Comparison of ENCODE assay signal across 8 cellular contexts in the genomic region with DNA sequence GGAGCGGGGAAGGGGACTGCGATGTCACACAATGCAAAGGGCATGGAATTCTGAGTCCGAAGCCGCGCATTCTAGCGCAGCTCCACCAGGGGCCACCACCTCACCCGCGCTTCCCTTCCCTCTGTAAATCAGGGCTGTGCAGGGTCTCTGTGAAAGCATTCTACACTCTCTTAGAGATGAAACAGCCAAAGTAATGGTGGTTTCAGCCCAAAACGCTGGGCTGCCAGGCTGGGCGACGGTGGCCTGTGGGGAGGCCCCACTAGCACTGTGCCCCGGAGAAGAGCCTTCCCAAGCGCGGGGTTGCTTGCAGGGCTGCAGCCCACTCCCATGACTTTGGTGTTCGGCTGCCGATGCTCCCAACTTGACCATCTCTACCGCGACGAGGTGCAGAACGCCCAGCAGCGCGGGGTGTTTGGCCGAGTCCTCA. TPM values are rescaled to one million over a fixed set of nuclear protein-coding genes. Genes with fewer than 3 reads are reported as not detected.
DNase-seq lines count a peak whose midpoint lies in the region; ATAC-seq and TF ChIP-seq lines count a peak whose summit lies in the region.

No MANE protein-coding gene starts in this region.

- H3K27me3 ChIP-seq in mucosa of rectum (ENCODE audit: control insufficient read depth in 2 of 2, insufficient read depth in 2 of 2, low read length in 2 of 2), result no peaks in the 10 kb centered on the region

- DNase-seq in NCI-H345 treated with DMSO at 0.1 percent for 48 hours (lab: John Stamatoyannopoulos, UW; ENCODE audit: unreplicated experiment) (peak; percentile 2), NCI-H345 (lab: John Stamatoyannopoulos, UW) (no peak), NCI-H460 (ENCODE audit: extremely low read depth, low read depth) (peak; percentile 7), choroid plexus epithelial cell (ENCODE audit: low read depth) (peak; percentile 54), SKM-1 (lab: John Stamatoyannopoulos, UW; ENCODE audit: unreplicated experiment) (no peak)
- DNase-seq in stimulated activated CD4-positive, alpha-beta T cell treated with anti-CD3 and anti-CD28 coated beads, Interleukin-4, amount 100 ng/mL, for 1 hour, result no peak

- H3K4me1 ChIP-seq in mucosa of rectum (ENCODE audit: control insufficient read depth in 2 of 2, insufficient read depth in 2 of 2, low read length in 2 of 2), result peaks cover 12 to 33% of the 10 kb centered on the region in 2 donors

- peak; percentile 78 for TF ChIP-seq CTCF in choroid plexus epithelial cell (conservative IDR thresholded peaks at IDR 0.05; ENCODE audit: low read depth, low read length)

- peak overlapping the region; percentile 46 to 56 for H3K27ac ChIP-seq in mucosa of rectum (ENCODE audit: low read depth in 2 of 2, low read length in 2 of 2)

- H3K9me3 ChIP-seq in mucosa of rectum (ENCODE audit: control insufficient read depth in 2 of 2, low read length in 2 of 2), result no peaks in the 10 kb centered on the region

- H3K36me3 ChIP-seq in mucosa of rectum (ENCODE audit: control insufficient read depth in 2 of 2, insufficient read depth in 2 of 2, low read length in 2 of 2), result no peaks in the 10 kb centered on the region

- H3K4me3 ChIP-seq in choroid plexus epithelial cell (ENCODE audit: low read depth, low read length) (no peak overlapping the region), mucosa of rectum (ENCODE audit: low read length in 2 of 2) (peak overlapping the region in 1 of 2 donors; percentile 7)

- H3K9ac ChIP-seq in mucosa of rectum (ENCODE audit: low read depth in 1 of 2, low read length in 2 of 2), result no peak overlapping the region

- ATAC-seq in HG02678 (IDR thresholded peaks at IDR 0.05; ENCODE audit: unreplicated experiment), result no peak

RNA-seq across cellular contexts. Expression of gene ATG9B, which starts 11.4 kb away (rescaled TPM):
- total RNA-seq in NCI-H460 (2014; rRNA removed; shearing (Covaris generic)), result 0.25 TPM in 1 of 2 replicates, not detected in the other
- polyA plus RNA-seq in NCI-H460 (2014; cell fraction: nucleus; rRNA removed), result 1.5 and 1.6 TPM in 2 replicates

RNA-seq across cellular contexts. Expression of gene ABCB8, which starts 15.3 kb away (rescaled TPM):
- 26.8 and 32.7 TPM in 2 replicates for total RNA-seq in NCI-H460 (2014; rRNA removed; shearing (Covaris generic))
- polyA plus RNA-seq in NCI-H460 (2014; cell fraction: nucleus; rRNA removed), result 83.2 and 89.5 TPM in 2 replicates

RNA-seq across cellular contexts. Expression of gene NOS3, which starts 22.1 kb away (rescaled TPM):
- 0.30 and 0.46 TPM in 2 replicates for total RNA-seq in NCI-H460 (2014; rRNA removed; shearing (Covaris generic))
- 0.07 and 1.8 TPM in 2 replicates for polyA plus RNA-seq in NCI-H460 (2014; cell fraction: nucleus; rRNA removed)

RNA-seq across cellular contexts. Expression of gene KCNH2, which starts 34.8 kb away (rescaled TPM):
- total RNA-seq in NCI-H460 (2014; rRNA removed; shearing (Covaris generic)), result 0.27 and 0.58 TPM in 2 replicates
- 0.68 TPM in 1 of 2 replicates, not detected in the other for polyA plus RNA-seq in NCI-H460 (2014; cell fraction: nucleus; rRNA removed)

RNA-seq across cellular contexts. Expression of gene ASIC3, which starts 35.4 kb away (rescaled TPM):
- total RNA-seq in NCI-H460 (2014; rRNA removed; shearing (Covaris generic)), result 1.1 and 2.0 TPM in 2 replicates
- polyA plus RNA-seq in NCI-H460 (2014; cell fraction: nucleus; rRNA removed), result 3.5 and 6.6 TPM in 2 replicates

Comparison
In these comparisons a context has a peak if more than half of its experiments do, and no peak if none do; other contexts are left out.
1. DNase-seq: peak in NCI-H345 treated with DMSO at 0.1 percent for 48 hours (single experiment), NCI-H460 (single experiment) and choroid plexus epithelial cell (single experiment); none in NCI-H345 (single experiment), SKM-1 (single experiment) and stimulated activated CD4-positive, alpha-beta T cell treated with anti-CD3 and anti-CD28 coated beads, Interleukin-4, amount 100 ng/mL, for 1 hour (single experiment).